Comparison of ENCODE assay signal across 17 cellular contexts in genomic region chr7:109532262-109532992, GRCh38.
DNase-seq lines count a peak whose midpoint lies in the region; ATAC-seq and TF ChIP-seq lines count a peak whose summit lies in the region.
"Had no signal": no experiment of that assay in that cellular context is flagged by ENCODE, and none has a peak within 500 bp of the region (broad histone marks: within the 10 kb centered on the region; RNA-seq: fewer than 3 reads in every experiment).

No MANE protein-coding gene starts in this region.

- H3F3A ChIP-seq in smooth muscle cell (ENCODE audit: low read depth) = no peaks in the 10 kb centered on the region

- TF ChIP-seq CTCF in smooth muscle cell (IDR thresholded peaks at IDR 0.05; ENCODE audit: borderline replicate concordance, insufficient read depth, poor library complexity, severe bottlenecking) = no peak

- H3K79me2 ChIP-seq in smooth muscle cell (ENCODE audit: low read depth) = no peaks in the 10 kb centered on the region

- peaks cover 58% of the 10 kb centered on the region for H3K4me1 ChIP-seq in BLaER1
- H3K4me1 ChIP-seq in smooth muscle cell (ENCODE audit: low read depth) = no peaks in the 10 kb centered on the region

- no peaks in the 10 kb centered on the region for H3K27me3 ChIP-seq in BLaER1
- H3K27me3 ChIP-seq in smooth muscle cell (ENCODE audit: low read depth) = no peaks in the 10 kb centered on the region

- peak overlapping the region; percentile 36 for H2AFZ ChIP-seq in smooth muscle cell (ENCODE audit: low read depth)

- H3K9ac ChIP-seq in BLaER1 = no peak overlapping the region
- no peak overlapping the region for H3K9ac ChIP-seq in smooth muscle cell (ENCODE audit: low read depth)
- H3K9ac ChIP-seq: KMS-11 had no signal

- H3K4me2 ChIP-seq in BLaER1 = peak overlapping the region; percentile 63
- no peak overlapping the region for H3K4me2 ChIP-seq in smooth muscle cell
- H3K4me2 ChIP-seq: KMS-11 had no signal

- H3K27ac ChIP-seq in BLaER1 (no peak overlapping the region), smooth muscle cell (ENCODE audit: low read depth) (no peak overlapping the region)
- H3K27ac ChIP-seq: KMS-11 had no signal

- ATAC-seq in GM18868 (IDR thresholded peaks at IDR 0.05; ENCODE audit: unreplicated experiment) (peak; percentile 64), HG03565 (IDR thresholded peaks at IDR 0.05; ENCODE audit: unreplicated experiment) (peak; percentile 62), GM18909 (IDR thresholded peaks at IDR 0.05; ENCODE audit: poor library complexity, unreplicated experiment) (no peak), HG03135 (IDR thresholded peaks at IDR 0.05; ENCODE audit: unreplicated experiment) (no peak)
- ATAC-seq: CD8-positive, alpha-beta T cell had no signal

- H3K36me3 ChIP-seq in BLaER1 (no peaks in the 10 kb centered on the region), smooth muscle cell (ENCODE audit: low read depth) (no peaks in the 10 kb centered on the region)

- WGBS in smooth muscle cell (ENCODE audit: low lambda C conversion rate) = 83% methylated on average over 1 of the region's 1 CpG

- H3K9me3 ChIP-seq in BLaER1 (peaks cover 11% of the 10 kb centered on the region), smooth muscle cell (replicated peaks; ENCODE audit: low read depth) (no peaks in the 10 kb centered on the region)

- DNase-seq in smooth muscle cell (lab: John Stamatoyannopoulos, UW; ENCODE audit: unreplicated experiment) (no peak), T1000 (lab: John Stamatoyannopoulos, UW) (no peak)
- DNase-seq: 8988T; ACHN; CD8-positive, alpha-beta T cell; COR-L47; DMS153; DMS79 treated with DMSO at 0.1 percent for 48 hours; GDM1; HCEC 1CT; HFFc6 had no signal

- H4K20me1 ChIP-seq in BLaER1 = no peaks in the 10 kb centered on the region
- H4K20me1 ChIP-seq in smooth muscle cell (ENCODE audit: low read depth) = no peaks in the 10 kb centered on the region

- no peak overlapping the region for H3K4me3 ChIP-seq in BLaER1
- no peak overlapping the region for H3K4me3 ChIP-seq in smooth muscle cell

Comparison
In these comparisons a context has a peak if more than half of its experiments do, and no peak if none do; other contexts are left out.
1. ATAC-seq: peak in GM18868 (single experiment) and HG03565 (single experiment); none in GM18909 (single experiment) and HG03135 (single experiment).